Comparison of ENCODE assay signal across 12 cellular contexts in genomic region chr9:124840300-124840833, GRCh38. TPM values are rescaled to one million over a fixed set of nuclear protein-coding genes. Genes with fewer than 3 reads are reported as not detected.
DNase-seq lines count a peak whose midpoint lies in the region; ATAC-seq, FAIRE-seq and TF ChIP-seq lines count a peak whose summit lies in the region.
"Had no signal": no experiment of that assay in that cellular context is flagged by ENCODE, and none has a peak within 500 bp of the region (broad histone marks: within the 10 kb centered on the region; RNA-seq: fewer than 3 reads in every experiment).

No MANE protein-coding gene starts in this region.

- H3K4me2 ChIP-seq in K562 (ENCODE audit: insufficient read depth, low read length): no peak overlapping the region

- 81% methylated on average over 16 of the region's 18 CpGs for WGBS in HUES64
- WGBS in K562 (ENCODE audit: insufficient coverage, low coverage, missing lambda C conversion rate): 40% methylated on average over 16 of the region's 18 CpGs

- intact Hi-C loops in CD14-positive monocyte (cut with micrococcal nuclease) (no loop called here), K562 (cut with micrococcal nuclease) (no loop called here)

- no peaks in the 10 kb centered on the region for H3K27me3 ChIP-seq in HUES64 (ENCODE audit: insufficient read depth, low read length)
- no peaks in the 10 kb centered on the region for H3K27me3 ChIP-seq in K562 (ENCODE audit: control insufficient read depth in 2 of 2, insufficient read depth in 2 of 2, low read length in 2 of 2)

- peaks cover 5% of the 10 kb centered on the region for H3K4me1 Mint-ChIP-seq in CD14-positive monocyte

- no peak for TF ChIP-seq POLR2A in K562 (conservative IDR thresholded peaks at IDR 0.05)

- TF ChIP-seq RAD21 in K562 (CRISPR knock-in tag; conservative IDR thresholded peaks at IDR 0.05 in 1 of 2, IDR thresholded peaks at IDR 0.05 in 1 of 2): no peak

- no peak for DNase-seq in CD14-positive monocyte (ENCODE audit: low spot score)
- peak in 3 of 4 experiments; percentile 26 to 61 (median 58) for DNase-seq in K562 (ENCODE audit: extremely low read depth in 1 of 4, low spot score in 3 of 4)
- peak; percentile 99 for DNase-seq in myocyte (ENCODE audit: low read depth)
- DNase-seq in NK-92 (lab: John Stamatoyannopoulos, UW; ENCODE audit: unreplicated experiment): no peak
- DNase-seq in activated gamma-delta T cell treated with Interleukin-2 at 50 U/mL for 16 hours: no peak
- no peak for DNase-seq in cortex of kidney (lab: John Stamatoyannopoulos, UW)
- DNase-seq: hippocampal formation, NCI-H1694 treated with DMSO at 0.1 percent for 48 hours had no signal

- no peaks in the 10 kb centered on the region for H4K20me1 ChIP-seq in K562 (replicated peaks; ENCODE audit: control insufficient read depth, insufficient read depth, low read length)

- TF ChIP-seq EP300 in K562 (IDR thresholded peaks at IDR 0.05; ENCODE audit: low read length): no peak

- in situ Hi-C loops in K562 (cut with MboI): loop anchor here (5.0 to 10.0 kb wide), 2 partner anchors 46 to 218 kb away; no protein-coding TSS in a partner anchor

- TF ChIP-seq CTCF in CD14-positive monocyte (IDR thresholded peaks at IDR 0.05) (peak; percentile 33), K562 (IDR thresholded peaks at IDR 0.05 in 2 of 3, conservative IDR thresholded peaks at IDR 0.05 in 1 of 3; ENCODE audit: insufficient read depth in 2 of 3, low read depth in 1 of 3, low read length in 3 of 3) (peak; percentile 67 to 84 (median 77))

- H3K27me3 Mint-ChIP-seq in CD14-positive monocyte (ENCODE audit: low read depth in 3 of 3): peaks cover 10 to 34% (median 28%) of the 10 kb centered on the region in 3 donors

- no peak overlapping the region for H3K4me3 ChIP-seq in HUES64 (ENCODE audit: low read length)
- no peak overlapping the region for H3K4me3 ChIP-seq in K562

- H3K27ac ChIP-seq in HUES64 (ENCODE audit: low read depth, low read length) (peak overlapping the region; percentile 39; the same call in 1 of the 2 replicates), K562 (ENCODE audit: extremely low read depth, low read depth, low read length) (no peak overlapping the region)

- CTCF ChIA-PET in K562 (lab: Yijun Ruan, JAX; ENCODE audit: low intra/inter-chr PET ratio): interaction anchor here (0.6 kb wide), 1 partner anchor 12 kb away, joined by 3 read pairs; no protein-coding TSS in a partner anchor

- H3K9ac ChIP-seq in HUES64 (ENCODE audit: low read depth, low read length) (no peak overlapping the region), K562 (ENCODE audit: insufficient read depth in 1 of 2, low read depth in 2 of 2, low read length in 2 of 2) (peak overlapping the region in 1 of 2 experiments; percentile 54; a peak in 2 of 4 replicates)

- peak overlapping the region; percentile 18 for H2AFZ ChIP-seq in K562 (ENCODE audit: low read depth, low read length)

- no peaks in the 10 kb centered on the region for H3K36me3 ChIP-seq in HUES64 (ENCODE audit: insufficient read depth, low read length)
- no peaks in the 10 kb centered on the region for H3K36me3 ChIP-seq in K562 (ENCODE audit: control insufficient read depth, insufficient read depth, low read length)

- H3K27ac Mint-ChIP-seq in CD14-positive monocyte: no peak overlapping the region

- no peaks in the 10 kb centered on the region for H3K4me1 ChIP-seq in HUES64 (ENCODE audit: insufficient read depth, low read length)
- peaks cover 0 to 21% of the 10 kb centered on the region in 2 experiments; a peak in 3 of 5 replicates for H3K4me1 ChIP-seq in K562 (replicated peaks in 1 of 2; ENCODE audit: control insufficient read depth in 2 of 2, insufficient read depth in 2 of 2, low read length in 2 of 2)

- no peaks in the 10 kb centered on the region for H3K9me1 ChIP-seq in K562 (ENCODE audit: control insufficient read depth, insufficient read depth, low read length)

- FAIRE-seq in K562 (lab: Jason Lieb, UNC): peak; percentile 48

- no peak overlapping the region for H3K4me3 Mint-ChIP-seq in CD14-positive monocyte

- POLR2A ChIA-PET in K562 (lab: Yijun Ruan, JAX): interaction anchor here (0.6 to 1.4 kb wide), 6 partner anchors 8 to 1980 kb away, joined by 3 to 6 read pairs (median 5); no protein-coding TSS in a partner anchor

- peaks cover 0 to 5% of the 10 kb centered on the region in 2 donors for H3K36me3 Mint-ChIP-seq in CD14-positive monocyte

- H3K79me2 ChIP-seq in K562 (ENCODE audit: control insufficient read depth, insufficient read depth, low read length): no peaks in the 10 kb centered on the region

- peaks cover 0 to 6% (median 4%) of the 10 kb centered on the region in 7 donors for H3K9me3 Mint-ChIP-seq in CD14-positive monocyte

- peak; percentile 73 for ATAC-seq in K562
- no peak for ATAC-seq in HG03039 (IDR thresholded peaks at IDR 0.05; ENCODE audit: unreplicated experiment)

- H3K9me3 ChIP-seq in HUES64 (ENCODE audit: insufficient read depth, low read depth, low read length) (no peaks in the 10 kb centered on the region), K562 (replicated peaks; ENCODE audit: control insufficient read depth, insufficient read depth, low read depth, low read length) (no peaks in the 10 kb centered on the region)

- no TSS peak for BruUV-seq in K562 (replicated peaks; lab: Mats Ljungman, UMichigan)

RNA-seq across cellular contexts. Expression of gene WDR38, which starts 12.9 kb away (rescaled TPM):
- polyA plus RNA-seq in CD14-positive monocyte: not detected
- polyA plus RNA-seq in HUES64 (2013, experiment 1 of 2): not detected
- polyA plus RNA-seq in HUES64 (2013, experiment 2 of 2): not detected
- total RNA-seq in K562 (2011; cell fraction: chromatin; rRNA removed; ENCODE audit: low replicate concordance): not detected in 2 replicates
- total RNA-seq in K562 (2011; cell fraction: nucleolus; rRNA removed): not detected in 2 replicates
- total RNA-seq in K562 (2011; cell fraction: nucleoplasm; rRNA removed): not detected in 2 replicates
- total RNA-seq in K562 (2014; rRNA removed): not detected in 2 replicates
- total RNA-seq in K562 (2014; rRNA removed; fragmentation: Illumina TruSeq; extraction: Trizol): not detected in 2 replicates
- total RNA-seq in K562 (2015; rRNA removed; fragmentation: Illumina TruSeq; extraction: Trizol): not detected in 2 replicates
- total RNA-seq in K562 (2021): not detected in 2 replicates
- not detected in 2 replicates for polyA plus RNA-seq in K562 (2011; rRNA removed)
- not detected in 2 replicates for polyA plus RNA-seq in K562 (2011; cell fraction: cytosol; rRNA removed)
- polyA plus RNA-seq in K562 (2011; cell fraction: nucleus; rRNA removed): not detected in 2 replicates
- 0.05 TPM in 1 of 2 replicates, not detected in the other for polyA plus RNA-seq in K562 (2012)
- polyA plus RNA-seq in K562 (2014; fragmentation: Illumina TruSeq; extraction: Trizol): not detected in 2 replicates
- polyA plus RNA-seq in K562 (2014; fragmentation: Nextera tagmentation; extraction: Ambion mirVana): not detected
- polyA plus RNA-seq in K562 (2014; rRNA removed): not detected in 2 replicates
- polyA minus RNA-seq in K562 (2011; rRNA and poly(A)+ RNA removed): not detected in 2 replicates
- not detected in 2 replicates for polyA minus RNA-seq in K562 (2011; cell fraction: cytosol; rRNA and poly(A)+ RNA removed)
- polyA minus RNA-seq in K562 (2011; cell fraction: nucleus; rRNA and poly(A)+ RNA removed): not detected in 2 replicates
- 0.16 TPM in 1 of 2 replicates, not detected in the other for total RNA-seq in myocyte
- not detected for polyA plus RNA-seq in myocyte (2012)
- total RNA-seq: urinary bladder had no signal
- polyA plus RNA-seq: neural cell, urinary bladder had no signal

RNA-seq across cellular contexts. Expression of gene RPL35, which starts 21.4 kb away (rescaled TPM):
- polyA plus RNA-seq in CD14-positive monocyte (100 to 1,000 TPM; 660 to 828 TPM), K562 (2011; rRNA removed) (2,343 and 2,530 TPM in 2 replicates), K562 (2014; fragmentation: Illumina TruSeq; extraction: Trizol) (3,405 and 3,414 TPM in 2 replicates), K562 (2014; fragmentation: Nextera tagmentation; extraction: Ambion mirVana) (1,000 to 10,000 TPM; 4,709 to 5,101 TPM), K562 (2014; rRNA removed) (4,604 and 5,028 TPM in 2 replicates)
- 2,082 TPM for polyA plus RNA-seq in HUES64 (2013, experiment 1 of 2)
- 2,092 TPM for polyA plus RNA-seq in HUES64 (2013, experiment 2 of 2)
- 82.3 and 233 TPM in 2 replicates for total RNA-seq in K562 (2011; cell fraction: chromatin; rRNA removed; ENCODE audit: low replicate concordance)
- 710 and 759 TPM in 2 replicates for total RNA-seq in K562 (2011; cell fraction: nucleolus; rRNA removed)
- 556 and 654 TPM in 2 replicates for total RNA-seq in K562 (2011; cell fraction: nucleoplasm; rRNA removed)
- total RNA-seq in K562 (2014; rRNA removed) (3,379 and 5,070 TPM in 2 replicates), K562 (2014; rRNA removed; fragmentation: Illumina TruSeq; extraction: Trizol) (1,284 and 1,755 TPM in 2 replicates), K562 (2015; rRNA removed; fragmentation: Illumina TruSeq; extraction: Trizol) (3,383 and 3,546 TPM in 2 replicates), K562 (2021) (2,106 and 2,300 TPM in 2 replicates), myocyte (1,729 and 2,407 TPM in 2 replicates)
- polyA plus RNA-seq in K562 (2011; cell fraction: cytosol; rRNA removed): 2,634 and 3,242 TPM in 2 replicates
- 2,032 and 2,780 TPM in 2 replicates for polyA plus RNA-seq in K562 (2011; cell fraction: nucleus; rRNA removed)
- 2,776 and 4,833 TPM in 2 replicates for polyA plus RNA-seq in K562 (2012)
- polyA minus RNA-seq in K562 (2011; rRNA and poly(A)+ RNA removed): 286 and 426 TPM in 2 replicates
- 256 and 334 TPM in 2 replicates for polyA minus RNA-seq in K562 (2011; cell fraction: cytosol; rRNA and poly(A)+ RNA removed)
- polyA minus RNA-seq in K562 (2011; cell fraction: nucleus; rRNA and poly(A)+ RNA removed): 214 and 338 TPM in 2 replicates
- 1,685 TPM for polyA plus RNA-seq in myocyte (2012)

RNA-seq across cellular contexts. Expression of gene ARPC5L, which starts 21.6 kb away (rescaled TPM):
- polyA plus RNA-seq in CD14-positive monocyte (10 to 100 TPM; 16.0 to 20.7 TPM), K562 (2011; rRNA removed) (62.9 and 89.7 TPM in 2 replicates), K562 (2014; fragmentation: Illumina TruSeq; extraction: Trizol) (50.7 and 51.8 TPM in 2 replicates), K562 (2014; fragmentation: Nextera tagmentation; extraction: Ambion mirVana) (10 to 100 TPM; 25.4 to 26.3 TPM), K562 (2014; rRNA removed) (111 and 113 TPM in 2 replicates)
- 57.9 TPM for polyA plus RNA-seq in HUES64 (2013, experiment 1 of 2)
- polyA plus RNA-seq in HUES64 (2013, experiment 2 of 2): 50.6 TPM
- 58.8 and 69.4 TPM in 2 replicates for total RNA-seq in K562 (2011; cell fraction: chromatin; rRNA removed; ENCODE audit: low replicate concordance)
- total RNA-seq in K562 (2011; cell fraction: nucleolus; rRNA removed): 35.7 and 42.4 TPM in 2 replicates
- total RNA-seq in K562 (2011; cell fraction: nucleoplasm; rRNA removed): 46.7 and 58.8 TPM in 2 replicates
- total RNA-seq in K562 (2014; rRNA removed) (63.8 and 64.3 TPM in 2 replicates), K562 (2014; rRNA removed; fragmentation: Illumina TruSeq; extraction: Trizol) (56.8 and 63.7 TPM in 2 replicates), K562 (2015; rRNA removed; fragmentation: Illumina TruSeq; extraction: Trizol) (63.9 and 64.1 TPM in 2 replicates), K562 (2021) (58.1 and 65.2 TPM in 2 replicates), myocyte (31.7 and 32.2 TPM in 2 replicates)
- 44.8 TPM in 2 replicates for polyA plus RNA-seq in K562 (2011; cell fraction: cytosol; rRNA removed)
- polyA plus RNA-seq in K562 (2011; cell fraction: nucleus; rRNA removed): 26.6 and 32.7 TPM in 2 replicates
- 58.5 and 69.9 TPM in 2 replicates for polyA plus RNA-seq in K562 (2012)
- polyA minus RNA-seq in K562 (2011; rRNA and poly(A)+ RNA removed): 42.7 and 53.5 TPM in 2 replicates
- 15.4 and 22.6 TPM in 2 replicates for polyA minus RNA-seq in K562 (2011; cell fraction: cytosol; rRNA and poly(A)+ RNA removed)
- polyA minus RNA-seq in K562 (2011; cell fraction: nucleus; rRNA and poly(A)+ RNA removed): 12.3 and 12.5 TPM in 2 replicates
- polyA plus RNA-seq in myocyte (2012): 60.3 TPM

Comparison
In these comparisons a context has a peak if more than half of its experiments do, and no peak if none do; other contexts are left out.
1. DNase-seq: peak in K562 (3 of 4) and myocyte (single experiment); none in CD14-positive monocyte (single experiment), NK-92 (single experiment), activated gamma-delta T cell treated with Interleukin-2 at 50 U/mL for 16 hours (single experiment) and cortex of kidney (single experiment).